ENCODE assay signal across 8 cellular contexts in genomic region chrX:1391370-1391706, GRCh38. TPM values are rescaled to one million over a fixed set of nuclear protein-coding genes. Genes with fewer than 3 reads are reported as not detected.
DNase-seq lines count a peak whose midpoint lies in the region; ATAC-seq and TF ChIP-seq lines count a peak whose summit lies in the region.

No MANE protein-coding gene starts in this region.

- H3K23ac ChIP-seq in trophoblast cell (ENCODE audit: low read length) = no peak overlapping the region

- H2BK5ac ChIP-seq in trophoblast cell (ENCODE audit: low read depth, low read length, poor library complexity) = peak overlapping the region; percentile 26

- peaks cover 42 to 49% of the 10 kb centered on the region in 2 experiments for H3K36me3 ChIP-seq in trophoblast cell (ENCODE audit: control insufficient read depth in 1 of 2, insufficient read depth in 2 of 2, low read length in 2 of 2)

- H3K4me3 ChIP-seq in fibroblast of the aortic adventitia (ENCODE audit: low read depth, low read length) (peak overlapping the region; percentile 84), trophoblast cell (ENCODE audit: low read depth, low read length) (peak overlapping the region; percentile 99)

- H3K4me1 Mint-ChIP-seq in activated naive CD4-positive, alpha-beta T cell treated with anti-CD3 and anti-CD28 coated beads, Interleukin-2, amount 50 U/mL, for 24 hours = peaks cover 48% of the 10 kb centered on the region
- peaks cover 47 to 59% (median 56%) of the 10 kb centered on the region in 3 donors for H3K4me1 Mint-ChIP-seq in T-cell

- peak overlapping the region; percentile 94 for H3K4me3 Mint-ChIP-seq in activated naive CD4-positive, alpha-beta T cell treated with anti-CD3 and anti-CD28 coated beads, Interleukin-2, amount 50 U/mL, for 24 hours
- peak overlapping the region; percentile 90 to 92 (median 91) for H3K4me3 Mint-ChIP-seq in T-cell

- H3K18ac ChIP-seq in trophoblast cell (ENCODE audit: low read length) = peak overlapping the region; percentile 55

- no peaks in the 10 kb centered on the region for H3K9me3 Mint-ChIP-seq in activated naive CD4-positive, alpha-beta T cell treated with anti-CD3 and anti-CD28 coated beads, Interleukin-2, amount 50 U/mL, for 24 hours
- H3K9me3 Mint-ChIP-seq in T-cell = no peaks in the 10 kb centered on the region

- no CpG with 5 or more reads among the region's 19 CpGs for WGBS in trophoblast cell (ENCODE audit: extremely low coverage, insufficient coverage, insufficient read length)

- peak overlapping the region; percentile 100 for H4K8ac ChIP-seq in trophoblast cell (ENCODE audit: low read depth, low read length)

- peaks cover 15% of the 10 kb centered on the region for H3K79me1 ChIP-seq in trophoblast cell (ENCODE audit: low read length)

- H3K4me1 ChIP-seq in trophoblast cell (ENCODE audit: control insufficient read depth in 1 of 2, insufficient read depth in 2 of 2, low read length in 2 of 2) = peaks cover 8 to 9% of the 10 kb centered on the region in 2 experiments

- peaks cover 11% of the 10 kb centered on the region for H3K36me3 Mint-ChIP-seq in activated naive CD4-positive, alpha-beta T cell treated with anti-CD3 and anti-CD28 coated beads, Interleukin-2, amount 50 U/mL, for 24 hours
- H3K36me3 Mint-ChIP-seq in T-cell = peaks cover 32% of the 10 kb centered on the region

- POLR2A ChIA-PET in T-cell (lab: Charles Lee) = no interaction called here

- H3K14ac ChIP-seq in trophoblast cell (ENCODE audit: low read length) = peak overlapping the region; percentile 73

- TF ChIP-seq CTCF in fibroblast of the aortic adventitia (IDR thresholded peaks at IDR 0.05; ENCODE audit: insufficient read depth, low read length) = no peak

- no peaks in the 10 kb centered on the region for H3K27me3 Mint-ChIP-seq in activated naive CD4-positive, alpha-beta T cell treated with anti-CD3 and anti-CD28 coated beads, Interleukin-2, amount 50 U/mL, for 24 hours
- H3K27me3 Mint-ChIP-seq in T-cell = no peaks in the 10 kb centered on the region

- H3K79me2 ChIP-seq in trophoblast cell (ENCODE audit: control insufficient read depth, insufficient read depth, low read length, poor library complexity) = peaks cover 21% of the 10 kb centered on the region

- no peak overlapping the region for H2AFZ ChIP-seq in trophoblast cell (ENCODE audit: insufficient read depth, low read length, poor library complexity)

- no peak overlapping the region for H2BK120ac ChIP-seq in trophoblast cell (ENCODE audit: insufficient read depth, low read length, poor library complexity)

- H2AK5ac ChIP-seq in trophoblast cell (ENCODE audit: low read length) = peak overlapping the region; percentile 22

- peaks cover 2% of the 10 kb centered on the region for H3K9me3 ChIP-seq in trophoblast cell (ENCODE audit: insufficient read depth, low read depth, low read length)

- H3K27ac Mint-ChIP-seq in activated naive CD4-positive, alpha-beta T cell treated with anti-CD3 and anti-CD28 coated beads, Interleukin-2, amount 50 U/mL, for 24 hours = peak overlapping the region; percentile 96
- H3K27ac Mint-ChIP-seq in T-cell = peak overlapping the region; percentile 71 to 92

- no peak for DNase-seq in activated naive CD4-positive, alpha-beta T cell (lab: John Stamatoyannopoulos, UW)
- DNase-seq in T-cell (peak in 9 of 34 experiments; percentile 74 to 94 (median 85)), fibroblast of the aortic adventitia (ENCODE audit: low read depth) (peak; percentile 23), trophoblast cell (peak; percentile 90 to 97), NCI-H524 treated with DMSO at 0.1 percent for 48 hours (lab: John Stamatoyannopoulos, UW) (no peak), cerebellar nuclear complex (lab: John Stamatoyannopoulos, UW) (no peak)

- H3K27me3 ChIP-seq in trophoblast cell (ENCODE audit: insufficient read depth, low read length) = no peaks in the 10 kb centered on the region

- CTCF ChIA-PET in T-cell (lab: Charles Lee) = no interaction called here

- peak overlapping the region; percentile 27 for H4K12ac ChIP-seq in trophoblast cell (ENCODE audit: low read depth, low read length)

- no peak overlapping the region for H2BK12ac ChIP-seq in trophoblast cell (ENCODE audit: low read length)

- peak overlapping the region; percentile 68 for H3K4me2 ChIP-seq in trophoblast cell (ENCODE audit: low read length)

- peak overlapping the region; percentile 45 for H4K91ac ChIP-seq in trophoblast cell (ENCODE audit: low read depth, low read length)

- peak overlapping the region; percentile 98 for H3K27ac ChIP-seq in trophoblast cell (ENCODE audit: low read depth, low read length)

- peak overlapping the region; percentile 63 for H3K4ac ChIP-seq in trophoblast cell (ENCODE audit: low read depth, low read length)

- H3K9ac ChIP-seq in trophoblast cell (ENCODE audit: low read length) = peak overlapping the region; percentile 93

- ATAC-seq in T-cell (replicated peaks in 1 of 4) (no peak), GM19452 (IDR thresholded peaks at IDR 0.05; ENCODE audit: unreplicated experiment) (no peak)

RNA-seq across cellular contexts. Expression of gene SLC25A6, which starts 0.6 kb away (rescaled TPM):
- total RNA-seq in T-cell = 100 to 1,000 TPM; 293 to 355 (median 334) TPM
- 190 and 311 TPM in 2 replicates for total RNA-seq in fibroblast of the aortic adventitia (ENCODE audit: low replicate concordance)
- polyA plus RNA-seq in trophoblast cell (2013) = 444 and 461 TPM in 2 replicates

RNA-seq across cellular contexts. Expression of gene IL3RA, which starts 54.8 kb away (rescaled TPM):
- total RNA-seq in T-cell (under 1 TPM; 0.16 to 0.75 (median 0.35) TPM), fibroblast of the aortic adventitia (ENCODE audit: low replicate concordance) (0.09 TPM in 1 of 2 replicates, not detected in the other)
- polyA plus RNA-seq in trophoblast cell (2013) = 0.26 and 0.29 TPM in 2 replicates

Comparison
In these comparisons a context has a peak if more than half of its experiments do, and no peak if none do; other contexts are left out.
1. DNase-seq: peak in fibroblast of the aortic adventitia (single experiment) and trophoblast cell (2 of 2); none in activated naive CD4-positive, alpha-beta T cell (0 of 4), NCI-H524 treated with DMSO at 0.1 percent for 48 hours (single experiment) and cerebellar nuclear complex (0 of 2).